In genomic region chr9:98831636-98832035, GRCh38 we compare ENCODE assay signal across 1 cellular context.
TF ChIP-seq lines count a peak whose summit lies in the region.

No MANE protein-coding gene starts in this region.

TF ChIP-seq in SK-N-SH, 30 proteins besides CTCF, POLR2A, EP300 and RAD21 (continued from another document):
- TF ChIP-seq IRF3 (IDR thresholded peaks at IDR 0.05; ENCODE audit: low read depth, low read length) (no peak), TCF12 (IDR thresholded peaks at IDR 0.05) (no peak), FOSL2 (IDR thresholded peaks at IDR 0.05; ENCODE audit: borderline replicate concordance, low read depth) (no peak), FOXM1 (IDR thresholded peaks at IDR 0.05; ENCODE audit: low read depth) (no peak), CHD2 (IDR thresholded peaks at IDR 0.05; ENCODE audit: low read length, partially characterized antibody) (no peak), MAX (IDR thresholded peaks at IDR 0.05; ENCODE audit: low read depth) (no peak), MXI1 (IDR thresholded peaks at IDR 0.05; ENCODE audit: low read depth, low read length) (no peak)
- TF ChIP-seq, protein P1, sequence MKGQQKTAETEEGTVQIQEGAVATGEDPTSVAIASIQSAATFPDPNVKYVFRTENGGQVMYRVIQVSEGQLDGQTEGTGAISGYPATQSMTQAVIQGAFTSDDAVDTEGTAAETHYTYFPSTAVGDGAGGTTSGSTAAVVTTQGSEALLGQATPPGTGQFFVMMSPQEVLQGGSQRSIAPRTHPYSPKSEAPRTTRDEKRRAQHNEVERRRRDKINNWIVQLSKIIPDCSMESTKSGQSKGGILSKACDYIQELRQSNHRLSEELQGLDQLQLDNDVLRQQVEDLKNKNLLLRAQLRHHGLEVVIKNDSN (IDR thresholded peaks at IDR 0.05; ENCODE audit: borderline replicate concordance, low read depth): no peak
